In the genomic region with DNA sequence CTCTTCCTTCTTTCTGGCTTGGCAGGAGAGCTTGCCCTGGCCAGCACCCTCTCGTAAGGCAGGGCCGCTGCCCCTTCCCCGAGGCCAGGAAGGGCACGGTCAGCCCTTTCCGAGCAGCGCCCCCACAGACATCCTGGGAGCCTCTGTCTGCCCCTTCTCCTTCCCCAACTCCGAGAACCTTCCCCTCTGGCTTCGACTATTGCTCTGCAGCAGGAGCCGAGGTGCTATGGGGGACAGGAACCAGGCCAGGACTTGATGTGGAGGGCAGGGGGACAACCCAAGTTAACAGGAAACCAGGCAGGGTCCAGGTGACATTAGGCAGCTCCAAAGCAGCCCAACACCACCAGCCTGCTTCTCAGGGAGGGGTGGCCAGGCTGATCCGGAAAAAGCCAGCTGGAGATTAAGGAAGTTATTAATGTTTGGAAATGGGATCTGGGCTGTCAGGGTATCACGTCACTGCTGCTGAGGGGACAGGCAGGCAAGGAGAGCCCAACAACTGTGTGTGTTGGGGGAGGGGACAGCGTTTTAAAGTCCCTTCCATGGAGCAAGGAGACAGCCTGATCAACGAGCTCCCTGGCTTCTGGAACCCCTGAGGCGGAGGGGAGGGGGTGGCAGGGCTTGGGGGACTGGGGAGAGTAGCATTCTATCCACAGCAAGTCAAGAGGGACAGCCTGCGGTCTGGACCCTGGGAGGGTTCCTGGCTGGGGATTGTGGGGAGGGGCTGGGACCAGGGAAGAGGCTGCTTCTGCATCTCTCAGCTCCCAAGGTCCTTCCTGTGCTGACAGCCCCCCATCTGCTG, we compare ENCODE assay signal across 22 cellular contexts. TPM values are rescaled to one million over a fixed set of nuclear protein-coding genes. Genes with fewer than 3 reads are reported as not detected.
DNase-seq lines count a peak whose midpoint lies in the region; ATAC-seq lines count a peak whose summit lies in the region.
"Had no signal": no experiment of that assay in that cellular context is flagged by ENCODE, and none has a peak within 500 bp of the region (broad histone marks: within the 10 kb centered on the region; RNA-seq: fewer than 3 reads in every experiment).

No MANE protein-coding gene starts in this region.

- H3K4me3 ChIP-seq in right cardiac atrium (ENCODE audit: low read length): no peak overlapping the region
- H3K4me3 ChIP-seq: adrenal gland, cardiac muscle cell, vagina had no signal

- H3K9me3 ChIP-seq in right cardiac atrium (ENCODE audit: control insufficient read depth, low read length): no peaks in the 10 kb centered on the region
- H3K9me3 ChIP-seq: adrenal gland, vagina had no signal

- 48% methylated on average over 15 of the region's 15 CpGs for WGBS in right cardiac atrium

- H3K27ac ChIP-seq in right cardiac atrium (ENCODE audit: low read length): peak overlapping the region; percentile 27
- H3K27ac ChIP-seq: adrenal gland, cardiac muscle cell, vagina had no signal

- no peaks in the 10 kb centered on the region for H3K4me1 ChIP-seq in right cardiac atrium (ENCODE audit: control insufficient read depth, insufficient read depth, low read length)
- H3K4me1 ChIP-seq: adrenal gland had no signal

- H3K27me3 ChIP-seq in right cardiac atrium (ENCODE audit: control insufficient read depth, insufficient read depth): no peaks in the 10 kb centered on the region
- H3K27me3 ChIP-seq: vagina had no signal

- ATAC-seq in right cardiac atrium (no peak), left ventricle myocardium superior (no peak), GM18873 (IDR thresholded peaks at IDR 0.05; ENCODE audit: low FRiP score, unreplicated experiment) (no peak)
- ATAC-seq: Right ventricle myocardium inferior had no signal

- intact Hi-C loops in right cardiac atrium (cut with DNase I) (no loop called here), left ventricle myocardium superior (cut with micrococcal nuclease) (no loop called here)

- DNase-seq in right cardiac atrium (no peak), left ventricle myocardium superior (no peak), NCI-H510A treated with DMSO at 0.1 percent for 48 hours (lab: John Stamatoyannopoulos, UW) (peak; percentile 87), left kidney (ENCODE audit: low read depth, low spot score) (peak; percentile 81), activated T-cell treated with anti-CD3 and anti-CD28 coated beads for 4 hours (no peak), NCI-H1092 (lab: John Stamatoyannopoulos, UW) (no peak)
- no peak for DNase-seq in activated T-cell treated with anti-CD3 and anti-CD28 coated beads, Interleukin-2, amount 50 U/mL, for 48 hours
- DNase-seq: activated CD4-positive, alpha-beta T cell treated with anti-CD3 and anti-CD28 coated beads, Interleukin-2, amount 10 ng/mL, durations not matched to agents 7 days and 5 days; activated gamma-delta T cell; CD4-positive, alpha-beta memory T cell; H9; NCI-H2227 treated with DMSO at 0.1 percent for 48 hours; substantia nigra had no signal

RNA-seq across cellular contexts. Expression of a gene that starts 27.3 kb away (rescaled TPM):
- total RNA-seq in right cardiac atrium (10 to 100 TPM; 17.4 to 48.3 (median 43.5) TPM), left ventricle myocardium superior (32.5 TPM)
- polyA plus RNA-seq in right cardiac atrium: 36.2 TPM
- total RNA-seq: activated CD4-positive, alpha-beta T cell treated with anti-CD3 and anti-CD28 coated beads, Interleukin-2, amount 10 ng/mL, durations not matched to agents 7 days and 5 days; CD4-positive, alpha-beta memory T cell; natural killer cell treated with Interleukin-12 subunit alpha and Interleukin-12 subunit beta and Interleukin-15 and Interleukin-18, amount 100 ng/mL, for 72 hours; T-helper 1 cell treated with Interleukin-12 subunit alpha and Interleukin-12 subunit beta and Interleukin-4 antibody, amounts not matched to agents 30 ng/mL and 1 ng/mL, for 36 hours had no signal
- polyA plus RNA-seq: CD4-positive, alpha-beta memory T cell had no signal

RNA-seq across cellular contexts. Expression of a gene that starts 45.0 kb away (rescaled TPM):
- total RNA-seq in right cardiac atrium (under 1 TPM; 0.09 to 0.86 (median 0.68) TPM), left ventricle myocardium superior (0.45 TPM)
- polyA plus RNA-seq in right cardiac atrium: 0.57 TPM
- total RNA-seq: activated CD4-positive, alpha-beta T cell treated with anti-CD3 and anti-CD28 coated beads, Interleukin-2, amount 10 ng/mL, durations not matched to agents 7 days and 5 days; CD4-positive, alpha-beta memory T cell; fibroblast of villous mesenchyme; LHCN-M2; natural killer cell treated with Interleukin-12 subunit alpha and Interleukin-12 subunit beta and Interleukin-15 and Interleukin-18, amount 100 ng/mL, for 72 hours; T-helper 1 cell treated with Interleukin-12 subunit alpha and Interleukin-12 subunit beta and Interleukin-4 antibody, amounts not matched to agents 30 ng/mL and 1 ng/mL, for 36 hours had no signal
- polyA plus RNA-seq: CD4-positive, alpha-beta memory T cell had no signal

Comparison
In these comparisons a context has a peak if more than half of its experiments do, and no peak if none do; other contexts are left out.
1. DNase-seq: peak in NCI-H510A treated with DMSO at 0.1 percent for 48 hours (single experiment) and left kidney (single experiment); none in right cardiac atrium (0 of 3), left ventricle myocardium superior (single experiment), activated T-cell treated with anti-CD3 and anti-CD28 coated beads for 4 hours (single experiment), activated T-cell treated with anti-CD3 and anti-CD28 coated beads, Interleukin-2, amount 50 U/mL, for 48 hours (0 of 2) and NCI-H1092 (single experiment).